In the genomic region with DNA sequence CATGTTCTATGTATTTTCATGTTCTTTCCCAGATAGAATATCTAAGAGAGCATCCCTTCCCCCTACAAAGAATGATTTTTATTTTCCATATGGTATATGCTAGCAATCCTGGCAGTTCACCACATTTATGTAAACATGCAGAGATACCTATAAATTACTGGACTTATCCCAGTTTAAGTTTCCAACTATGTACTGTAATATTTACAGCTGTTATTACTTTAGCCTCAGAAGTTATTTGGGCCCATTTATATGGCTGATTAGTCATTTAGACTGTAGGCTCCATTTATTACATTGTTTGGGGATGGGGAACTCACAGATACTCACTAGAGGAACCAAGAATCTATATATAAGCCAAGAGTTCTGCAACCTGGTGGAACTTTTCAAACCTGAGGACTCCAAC, we compare ENCODE assay signal across 31 cellular contexts.
"Had no signal": no experiment of that assay in that cellular context is flagged by ENCODE, and none has a peak within 500 bp of the region (broad histone marks: within the 10 kb centered on the region; RNA-seq: fewer than 3 reads in every experiment).

No MANE protein-coding gene starts in this region.

- H3K36me3 ChIP-seq: neutrophil, ovary, right lobe of liver, sigmoid colon, spleen, suprapubic skin, tibial artery, transverse colon, upper lobe of right lung, uterus had no signal

- H3K4me2 ChIP-seq: smooth muscle cell had no signal

- H3K27me3 ChIP-seq: neutrophil, ovary, right lobe of liver, sigmoid colon, spleen, suprapubic skin, testis, tibial artery, transverse colon, upper lobe of right lung, uterus had no signal

- DNase-seq: naive thymus-derived CD4-positive, alpha-beta T cell; natural killer cell; nephron progenitor cell; nucleus accumbens; ovary; posterior cingulate gyrus; psoas muscle; right cardiac atrium; right lobe of liver; sigmoid colon; spleen; stimulated activated CD4-positive, alpha-beta T cell treated with anti-CD3 and anti-CD28 coated beads, Interleukin-12 subunit alpha, Interleukin-12 subunit beta, amount 100 ng/mL, for 4 hours; stimulated activated CD4-positive, alpha-beta T cell treated with anti-CD3 and anti-CD28 coated beads, Interleukin-1b, Interleukin-23, amount 100 ng/mL, for 48 hours; stimulated activated CD4-positive, alpha-beta T cell treated with anti-CD3 and anti-CD28 coated beads, Interleukin-4, amount 100 ng/mL, for 1 hour; stimulated activated CD4-positive, alpha-beta T cell treated with anti-CD3 and anti-CD28 coated beads, Interleukin-4, amount 100 ng/mL, for 4 hours; stimulated activated CD8-positive, alpha-beta memory T cell treated with anti-CD3 and anti-CD28 coated beads, Interleukin-4, amount 100 ng/mL, for 48 hours; stimulated activated naive CD4-positive, alpha-beta T cell; stimulated activated naive CD8-positive, alpha-beta T cell treated with anti-CD3 and anti-CD28 coated beads, Interleukin-15, amount 100 ng/mL, for 72 hours; stimulated activated naive CD8-positive, alpha-beta T cell treated with anti-CD3 and anti-CD28 coated beads, Interleukin-15, Interleukin-2, amounts not matched to agents 100 U/mL and 50 U/mL, for 24 hours; substantia nigra; testis; tibial artery; transverse colon; upper lobe of right lung; uterus had no signal

- H3K4me3 ChIP-seq: ovary, psoas muscle, right lobe of liver, sigmoid colon, skin epidermis, smooth muscle cell, spleen, suprapubic skin, testis, tibial artery, transverse colon, upper lobe of right lung, uterus had no signal

- H3K27ac ChIP-seq: neutrophil, ovary, parathyroid adenoma, psoas muscle, right lobe of liver, sigmoid colon, skin epidermis, spleen, suprapubic skin, testis, tibial artery, transverse colon, upper lobe of right lung, uterus had no signal

- H3K9me3 ChIP-seq: neutrophil, ovary, psoas muscle, right lobe of liver, sigmoid colon, spleen, suprapubic skin, testis, tibial artery, transverse colon, upper lobe of right lung, uterus had no signal

- H2AFZ ChIP-seq: parathyroid adenoma had no signal

- H3K79me2 ChIP-seq: parathyroid adenoma had no signal

- ATAC-seq: naive thymus-derived CD4-positive, alpha-beta T cell; natural killer cell; right cardiac atrium; right lobe of liver; stimulated activated memory B cell treated with anti-CD40 and anti-IgM and Interleukin-4, amounts not matched to agents 10 μg/mL and 1 μg/mL and 100 μg/mL, for 72 hours; stimulated activated naive CD8-positive, alpha-beta T cell treated with anti-CD3 and anti-CD28 coated beads, Interleukin-15, amount 100 ng/mL, for 72 hours; stimulated activated naive CD8-positive, alpha-beta T cell treated with anti-CD3 and anti-CD28 coated beads, Interleukin-15, Interleukin-2, amounts not matched to agents 100 U/mL and 50 U/mL, for 24 hours; upper lobe of right lung had no signal

- H3K4me1 ChIP-seq: parathyroid adenoma, right lobe of liver, spleen, suprapubic skin, testis, tibial artery, transverse colon, upper lobe of right lung, uterus had no signal
